ENCODE assay signal across 10 cellular contexts in the genomic region with DNA sequence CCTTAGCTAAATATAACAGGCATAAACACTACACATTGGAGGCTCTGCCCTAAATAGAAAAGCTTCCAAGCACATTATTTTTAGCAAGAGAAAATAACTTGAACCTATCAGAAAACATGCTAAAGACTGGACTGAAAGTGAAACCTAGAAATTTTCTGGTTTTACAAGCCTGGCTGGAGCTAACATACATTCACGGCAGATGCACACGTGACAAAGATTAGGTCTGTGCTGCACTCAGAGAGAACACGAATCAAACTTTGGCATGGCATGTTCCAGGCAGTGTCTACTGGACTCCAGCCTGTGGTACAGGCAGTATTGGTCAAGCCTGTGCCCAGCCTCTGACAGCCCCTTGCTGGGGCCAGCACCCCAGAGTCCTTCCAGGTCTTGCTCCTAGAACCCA.
A peak's percentile ranks its signal among the peaks of the same experiment; 100 is the strongest.
DNase-seq lines count a peak whose midpoint lies in the region; ATAC-seq and TF ChIP-seq lines count a peak whose summit lies in the region.
"Had no signal": no experiment of that assay in that cellular context is flagged by ENCODE, and none has a peak within 500 bp of the region (broad histone marks: within the 10 kb centered on the region; RNA-seq: fewer than 3 reads in every experiment).

No MANE protein-coding gene starts in this region.

- no peak overlapping the region; the same call in 1 of the 2 replicates for H3K9ac ChIP-seq in BLaER1

- H3K4me2 ChIP-seq in BLaER1, result peak overlapping the region; percentile 61

- peak overlapping the region; percentile 70 for H3K27ac ChIP-seq in BLaER1
- no peak overlapping the region for H3K27ac ChIP-seq in right atrium auricular region
- H3K27ac ChIP-seq: lower lobe of right lung had no signal

- H3K9me3 Mint-ChIP-seq in activated T-helper 1 cell treated with anti-CD3 and anti-CD28 coated beads, Interleukin-12 subunit alpha, Interleukin-12 subunit beta, Interleukin-2, Interleukin-4 antibody, amounts not matched to agents 30 ng/mL and 10 ng/mL and 1 ng/mL, durations not matched to agents 14 hours and 24 hours and 36 hours, result no peaks in the 10 kb centered on the region

- H3K4me3 ChIP-seq in BLaER1, result 0 out of 2 replicates have a peak overlapping the region, but pooled peaks have one; percentile 29
- no peak overlapping the region for H3K4me3 ChIP-seq in right atrium auricular region
- H3K4me3 ChIP-seq: lower lobe of right lung had no signal

- DNase-seq in activated T-helper 1 cell treated with anti-CD3 and anti-CD28 coated beads, Interleukin-12 subunit alpha, Interleukin-12 subunit beta, Interleukin-2, Interleukin-4 antibody, amounts not matched to agents 30 ng/mL and 10 ng/mL and 1 ng/mL, durations not matched to agents 14 hours and 24 hours and 36 hours (ENCODE audit: low spot score), result no peak
- no peak for DNase-seq in right atrium auricular region (ENCODE audit: low spot score)
- no peak for DNase-seq in SK-N-DZ (ENCODE audit: low spot score)
- no peak for DNase-seq in SHP77 treated with DMSO at 0.1 percent for 48 hours (lab: John Stamatoyannopoulos, UW)
- DNase-seq in H4 (ENCODE audit: low spot score), result no peak
- DNase-seq: lower lobe of right lung, NCI-H524 had no signal

- H3K4me1 ChIP-seq in BLaER1 (peaks cover 31% of the 10 kb centered on the region), right atrium auricular region (no peaks in the 10 kb centered on the region)
- H3K4me1 ChIP-seq: lower lobe of right lung had no signal

- H3K36me3 Mint-ChIP-seq in activated T-helper 1 cell treated with anti-CD3 and anti-CD28 coated beads, Interleukin-12 subunit alpha, Interleukin-12 subunit beta, Interleukin-2, Interleukin-4 antibody, amounts not matched to agents 30 ng/mL and 10 ng/mL and 1 ng/mL, durations not matched to agents 14 hours and 24 hours and 36 hours (ENCODE audit: low read depth), result no peaks in the 10 kb centered on the region

- no peaks in the 10 kb centered on the region for H3K36me3 ChIP-seq in BLaER1
- no peaks in the 10 kb centered on the region for H3K36me3 ChIP-seq in right atrium auricular region
- H3K36me3 ChIP-seq: lower lobe of right lung had no signal

- H3K9me3 ChIP-seq in BLaER1 (no peaks in the 10 kb centered on the region), right atrium auricular region (peaks cover 0 to 3% of the 10 kb centered on the region in 2 donors)
- H3K9me3 ChIP-seq: lower lobe of right lung had no signal

- no peak for TF ChIP-seq CTCF in right atrium auricular region (IDR thresholded peaks at IDR 0.05)

- ATAC-seq in GM19035 (IDR thresholded peaks at IDR 0.05; ENCODE audit: unreplicated experiment), result peak; percentile 61
- ATAC-seq in HG03066 (IDR thresholded peaks at IDR 0.05; ENCODE audit: low read depth, unreplicated experiment), result peak; percentile 61
- ATAC-seq: lower lobe of right lung had no signal

- intact Hi-C loops in activated T-helper 1 cell treated with anti-CD3 and anti-CD28 coated beads, Interleukin-12 subunit alpha, Interleukin-12 subunit beta, Interleukin-2, Interleukin-4 antibody, amounts not matched to agents 30 ng/mL and 10 ng/mL and 1 ng/mL, durations not matched to agents 14 hours and 24 hours and 36 hours (cut with micrococcal nuclease), result no loop called here

- H3K4me1 Mint-ChIP-seq in activated T-helper 1 cell treated with anti-CD3 and anti-CD28 coated beads, Interleukin-12 subunit alpha, Interleukin-12 subunit beta, Interleukin-2, Interleukin-4 antibody, amounts not matched to agents 30 ng/mL and 10 ng/mL and 1 ng/mL, durations not matched to agents 14 hours and 24 hours and 36 hours (ENCODE audit: low read depth), result peaks cover 17% of the 10 kb centered on the region

- peak overlapping the region; percentile 34 for H3K27ac Mint-ChIP-seq in activated T-helper 1 cell treated with anti-CD3 and anti-CD28 coated beads, Interleukin-12 subunit alpha, Interleukin-12 subunit beta, Interleukin-2, Interleukin-4 antibody, amounts not matched to agents 30 ng/mL and 10 ng/mL and 1 ng/mL, durations not matched to agents 14 hours and 24 hours and 36 hours

- H3K27me3 Mint-ChIP-seq in activated T-helper 1 cell treated with anti-CD3 and anti-CD28 coated beads, Interleukin-12 subunit alpha, Interleukin-12 subunit beta, Interleukin-2, Interleukin-4 antibody, amounts not matched to agents 30 ng/mL and 10 ng/mL and 1 ng/mL, durations not matched to agents 14 hours and 24 hours and 36 hours (ENCODE audit: insufficient read depth), result no peaks in the 10 kb centered on the region

- H3K27me3 ChIP-seq in BLaER1 (no peaks in the 10 kb centered on the region), right atrium auricular region (no peaks in the 10 kb centered on the region)

- no peak overlapping the region for H3K4me3 Mint-ChIP-seq in activated T-helper 1 cell treated with anti-CD3 and anti-CD28 coated beads, Interleukin-12 subunit alpha, Interleukin-12 subunit beta, Interleukin-2, Interleukin-4 antibody, amounts not matched to agents 30 ng/mL and 10 ng/mL and 1 ng/mL, durations not matched to agents 14 hours and 24 hours and 36 hours

- no peaks in the 10 kb centered on the region for H4K20me1 ChIP-seq in BLaER1
